Comparison of ENCODE assay signal across 8 cellular contexts in the genomic region with DNA sequence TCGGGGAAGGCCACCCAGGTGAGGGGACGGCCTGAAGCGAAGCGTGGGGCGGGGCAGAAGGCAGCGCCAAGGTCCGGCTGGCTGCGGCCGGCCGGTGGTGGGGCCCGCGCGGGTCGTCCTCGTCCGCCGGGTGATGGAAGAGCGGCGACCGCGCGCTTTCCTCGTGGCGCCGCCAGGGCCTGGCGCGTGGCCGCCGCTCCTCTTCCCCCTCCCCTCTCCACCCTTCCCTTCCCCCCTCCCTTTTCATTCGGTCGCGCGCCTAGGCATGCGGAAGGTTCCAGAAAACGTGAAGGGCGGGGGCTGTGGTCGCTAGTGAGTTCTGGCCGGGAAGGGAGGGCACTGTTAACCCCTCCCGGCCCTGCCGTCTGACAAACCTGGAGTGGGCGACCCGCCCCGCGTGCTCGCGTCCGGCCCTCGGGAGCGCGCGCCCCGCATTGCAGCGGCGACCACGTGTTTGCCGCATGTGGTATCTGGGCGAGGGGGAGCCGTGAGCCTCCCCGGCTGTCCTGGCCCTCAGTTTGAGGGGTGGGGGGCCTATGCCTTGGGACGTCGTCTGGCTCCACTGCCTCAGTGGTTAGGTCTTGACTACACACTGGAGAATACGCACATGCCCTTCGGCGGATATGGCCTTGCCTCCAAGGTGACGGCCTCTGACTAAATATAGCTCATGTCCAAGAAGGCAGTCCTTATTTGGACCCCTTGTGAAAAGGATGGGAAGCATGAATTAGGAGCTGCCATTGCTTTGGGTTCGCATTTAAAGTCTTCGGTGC. TPM values are rescaled to one million over a fixed set of nuclear protein-coding genes. Genes with fewer than 3 reads are reported as not detected.
DNase-seq lines count a peak whose midpoint lies in the region; ATAC-seq, FAIRE-seq and TF ChIP-seq lines count a peak whose summit lies in the region.

No MANE protein-coding gene starts in this region.

- H2BK12ac ChIP-seq in H1 (ENCODE audit: low read depth, low read length) = peak overlapping the region; percentile 95

- peaks cover 26 to 49% of the 10 kb centered on the region in 2 experiments for H3K79me2 ChIP-seq in H1 (ENCODE audit: control insufficient read depth in 1 of 2, insufficient read depth in 2 of 2, low read length in 2 of 2)

- no peak for TF ChIP-seq EP300 in H1 (IDR thresholded peaks at IDR 0.05; ENCODE audit: borderline replicate concordance in 1 of 2, low read depth in 2 of 2, low read length in 2 of 2)

- peak overlapping the region; percentile 100 for H2BK5ac ChIP-seq in H1 (ENCODE audit: low read depth, low read length)

- peak overlapping the region; percentile 97 for H2AK5ac ChIP-seq in H1 (ENCODE audit: low read depth, low read length)

- H3K4me2 ChIP-seq in H1 (ENCODE audit: insufficient read depth in 1 of 2, low read depth in 2 of 2, low read length in 2 of 2) = peak overlapping the region; percentile 77 to 85

- no peaks in the 10 kb centered on the region for H3K79me1 ChIP-seq in H1 (ENCODE audit: low read depth, low read length)

- no peak; a peak in 1 of 3 replicates for TF ChIP-seq POLR2A in H1 (IDR thresholded peaks at IDR 0.05; ENCODE audit: control extremely low read depth in 1 of 2, low read depth in 2 of 2, low read length in 2 of 2)

- ATAC-seq in HG02678 (IDR thresholded peaks at IDR 0.05; ENCODE audit: unreplicated experiment) = peak; percentile 29

- H3K27ac ChIP-seq in H1 (ENCODE audit: low read depth, low read length) = peak overlapping the region; percentile 100

- peaks cover 2 to 7% (median 5%) of the 10 kb centered on the region in 4 experiments; a peak in 4 of 7 replicates for H3K4me1 ChIP-seq in H1 (replicated peaks in 1 of 4; ENCODE audit: control insufficient read depth in 3 of 4, insufficient read depth in 4 of 4, low read length in 3 of 4)

- peak overlapping the region; percentile 87 to 100 (median 98) for H3K4me3 ChIP-seq in H1 (ENCODE audit: extremely low read depth in 1 of 4, insufficient read depth in 2 of 4, low read depth in 3 of 4, low read length in 4 of 4)

- H2BK15ac ChIP-seq in H1 (ENCODE audit: low read length) = no peak overlapping the region

- no peaks in the 10 kb centered on the region; the same call in 1 of the 2 replicates for H3K23me2 ChIP-seq in H1 (ENCODE audit: low read depth, low read length)

- H3K56ac ChIP-seq in H1 (replicated peaks; ENCODE audit: insufficient read length, low read depth, low read length) = peak overlapping the region; percentile 99

- peak overlapping the region; percentile 100 for H3K18ac ChIP-seq in H1 (ENCODE audit: extremely low read depth, low read length)

- peak overlapping the region; percentile 81 for H2BK120ac ChIP-seq in H1 (replicated peaks; ENCODE audit: low read depth, low read length)

- H3K4ac ChIP-seq in H1 (replicated peaks; ENCODE audit: insufficient read length, low read depth, low read length) = peak overlapping the region; percentile 100

- no peaks in the 10 kb centered on the region for H3K9me3 ChIP-seq in H1 (ENCODE audit: insufficient read depth in 2 of 2, low read depth in 1 of 2, low read length in 1 of 2)

- no peak for TF ChIP-seq RAD21 in H1 (IDR thresholded peaks at IDR 0.05 in 1 of 2, conservative IDR thresholded peaks at IDR 0.05 in 1 of 2; ENCODE audit: low read depth in 2 of 2, low read length in 2 of 2)

- no peak for TF ChIP-seq CTCF in H1 (IDR thresholded peaks at IDR 0.05; ENCODE audit: control extremely low read depth in 1 of 3, insufficient read depth in 1 of 3, low read depth in 1 of 3, low read length in 3 of 3)

- no peak overlapping the region for H2AFZ ChIP-seq in H1 (ENCODE audit: low read length)

- peak overlapping the region; percentile 90 to 100 (median 100) for H3K9ac ChIP-seq in H1 (replicated peaks in 1 of 4; ENCODE audit: extremely low read depth in 1 of 4, low read depth in 3 of 4, low read length in 3 of 4)

- peaks cover 25 to 28% of the 10 kb centered on the region in 2 experiments for H4K20me1 ChIP-seq in H1 (replicated peaks in 1 of 2; ENCODE audit: control insufficient read depth in 1 of 2, insufficient read depth in 2 of 2, low read length in 2 of 2)

- H4K91ac ChIP-seq in H1 (replicated peaks; ENCODE audit: insufficient read length, low read length) = peak overlapping the region; percentile 98

- peaks cover 31 to 48% (median 37%) of the 10 kb centered on the region in 4 experiments for H3K36me3 ChIP-seq in H1 (ENCODE audit: control insufficient read depth in 2 of 4, insufficient read depth in 4 of 4, low read length in 3 of 4)

- H2BK20ac ChIP-seq in H1 (ENCODE audit: low read length) = no peak overlapping the region

- H3K27me3 ChIP-seq in H1 (replicated peaks in 1 of 4; ENCODE audit: control insufficient read depth in 3 of 4, extremely low read depth in 1 of 4, insufficient read depth in 3 of 4, low read length in 3 of 4) = no peaks in the 10 kb centered on the region

- H4K8ac ChIP-seq in H1 (ENCODE audit: extremely low read depth, insufficient read depth, low read length) = peak overlapping the region; percentile 99

- POLR2A ChIA-PET in H1 (lab: Charles Lee; ENCODE audit: partially characterized antibody) = interaction anchor here (0.8 to 38.6 kb wide), 55 partner anchors 7 to 241 kb away, joined by 3 to 1889 read pairs (median 7); a partner anchor contains a TSS

- no peak for FAIRE-seq in H1 (lab: Jason Lieb, UNC)

- 1% methylated on average over 16 of the region's 67 CpGs; no CpG with 5 or more reads in 1 of the 2 experiments for WGBS in H1 (ENCODE audit: extremely low coverage in 1 of 2, insufficient coverage in 1 of 2, insufficient read length in 1 of 2, insufficient replicate concordance in 2 of 2, low coverage in 1 of 2, low lambda C conversion rate in 2 of 2, missing lambda C conversion rate in 1 of 2), 2 experiments

- CTCF ChIA-PET in H1 (lab: Charles Lee; ENCODE audit: partially characterized antibody) = interaction anchor here (0.6 to 7.3 kb wide), 26 partner anchors 9 to 184 kb away, joined by 3 to 84 read pairs (median 4); a partner anchor contains a TSS

- H4K5ac ChIP-seq in H1 (ENCODE audit: insufficient read length, low read depth, low read length) = peak overlapping the region; percentile 100

- no peak overlapping the region for H3K14ac ChIP-seq in H1 (ENCODE audit: insufficient read length)

- H3K23ac ChIP-seq in H1 (ENCODE audit: insufficient read length) = no peak overlapping the region

- peak; percentile 47 for DNase-seq in NCI-H1436 (lab: John Stamatoyannopoulos, UW)
- no peak for DNase-seq in NCI-H1436 treated with DMSO at 0.1 percent for 48 hours (lab: John Stamatoyannopoulos, UW)
- DNase-seq in NCI-H226 = peak; percentile 72
- DNase-seq in activated CD8-positive, alpha-beta memory T cell treated with anti-CD3 and anti-CD28 coated beads for 24 hours = peak; percentile 93
- peak in 1 of 2 experiments; percentile 62 for DNase-seq in H1 (ENCODE audit: low read depth in 1 of 2, low spot score in 2 of 2)
- peak; percentile 92 for DNase-seq in mesenteric fat pad (ENCODE audit: low spot score)
- peak; percentile 62 to 74 for DNase-seq in stimulated activated CD8-positive, alpha-beta memory T cell treated with anti-CD3 and anti-CD28 coated beads, Interleukin-15, amount 100 ng/mL, for 4 hours (ENCODE audit: low read depth in 2 of 2)

RNA-seq across cellular contexts. Expression of a gene that starts 0.6 kb away (rescaled TPM):
- total RNA-seq in H1 (2021; fragmentation: NEBNext Ultra II Directional; extraction: Animal tissue kit (Norgen Biotek cat#: 25700)) = 297 and 307 TPM in 2 replicates
- polyA plus RNA-seq in H1 (2011; rRNA removed) = 186 and 255 TPM in 2 replicates
- polyA plus RNA-seq in H1 (2011; cell fraction: cytosol; rRNA removed) = 348 TPM
- polyA plus RNA-seq in H1 (2011; cell fraction: nucleus; rRNA removed) = 3,575 TPM
- 250 to 348 TPM (median 292 TPM) in 4 replicates for polyA plus RNA-seq in H1 (2012, experiment 1 of 2)
- polyA plus RNA-seq in H1 (2012, experiment 2 of 2) = 74.6 TPM
- 311 TPM for polyA plus RNA-seq in H1 (2013, experiment 1 of 2)
- polyA plus RNA-seq in H1 (2013, experiment 2 of 2) = 287 TPM
- polyA minus RNA-seq in H1 (2011; rRNA and poly(A)+ RNA removed) = 323 and 621 TPM in 2 replicates
- 306 TPM for polyA minus RNA-seq in H1 (2011; cell fraction: cytosol; rRNA and poly(A)+ RNA removed)
- 781 TPM for polyA minus RNA-seq in H1 (2011; cell fraction: nucleus; rRNA and poly(A)+ RNA removed)
- 494 TPM for total RNA-seq in mesenteric fat pad

RNA-seq across cellular contexts. Expression of a gene that starts 21.7 kb away (rescaled TPM):
- total RNA-seq in H1 (2021; fragmentation: NEBNext Ultra II Directional; extraction: Animal tissue kit (Norgen Biotek cat#: 25700)) = 33.8 and 36.1 TPM in 2 replicates
- polyA plus RNA-seq in H1 (2011; rRNA removed) = 29.4 and 47.8 TPM in 2 replicates
- 34.9 TPM for polyA plus RNA-seq in H1 (2011; cell fraction: cytosol; rRNA removed)
- polyA plus RNA-seq in H1 (2011; cell fraction: nucleus; rRNA removed) = 40.6 TPM
- polyA plus RNA-seq in H1 (2012, experiment 1 of 2) = 26.7 to 32.0 TPM (median 29.0 TPM) in 4 replicates
- polyA plus RNA-seq in H1 (2012, experiment 2 of 2) = 31.1 TPM
- polyA plus RNA-seq in H1 (2013, experiment 1 of 2) = 34.0 TPM
- 33.7 TPM for polyA plus RNA-seq in H1 (2013, experiment 2 of 2)
- polyA minus RNA-seq in H1 (2011; rRNA and poly(A)+ RNA removed) = 57.4 and 67.9 TPM in 2 replicates
- 19.6 TPM for polyA minus RNA-seq in H1 (2011; cell fraction: cytosol; rRNA and poly(A)+ RNA removed)
- polyA minus RNA-seq in H1 (2011; cell fraction: nucleus; rRNA and poly(A)+ RNA removed) = 45.0 TPM
- total RNA-seq in mesenteric fat pad = 45.6 TPM

RNA-seq across cellular contexts. Expression of a gene that starts 37.8 kb away (rescaled TPM):
- total RNA-seq in H1 (2021; fragmentation: NEBNext Ultra II Directional; extraction: Animal tissue kit (Norgen Biotek cat#: 25700)) = 34.4 and 38.1 TPM in 2 replicates
- 55.2 and 69.7 TPM in 2 replicates for polyA plus RNA-seq in H1 (2011; rRNA removed)
- 60.1 TPM for polyA plus RNA-seq in H1 (2011; cell fraction: cytosol; rRNA removed)
- 18.0 TPM for polyA plus RNA-seq in H1 (2011; cell fraction: nucleus; rRNA removed)
- 47.6 to 56.1 TPM (median 49.2 TPM) in 4 replicates for polyA plus RNA-seq in H1 (2012, experiment 1 of 2)
- polyA plus RNA-seq in H1 (2012, experiment 2 of 2) = 57.3 TPM
- 59.3 TPM for polyA plus RNA-seq in H1 (2013, experiment 1 of 2)
- 60.5 TPM for polyA plus RNA-seq in H1 (2013, experiment 2 of 2)
- polyA minus RNA-seq in H1 (2011; rRNA and poly(A)+ RNA removed) = 11.0 and 15.1 TPM in 2 replicates
- polyA minus RNA-seq in H1 (2011; cell fraction: cytosol; rRNA and poly(A)+ RNA removed) = 6.2 TPM
- 5.6 TPM for polyA minus RNA-seq in H1 (2011; cell fraction: nucleus; rRNA and poly(A)+ RNA removed)
- total RNA-seq in mesenteric fat pad = 73.3 TPM

RNA-seq across cellular contexts. Expression of a gene that starts 44.7 kb away (rescaled TPM):
- 4.7 and 5.2 TPM in 2 replicates for total RNA-seq in H1 (2021; fragmentation: NEBNext Ultra II Directional; extraction: Animal tissue kit (Norgen Biotek cat#: 25700))
- polyA plus RNA-seq in H1 (2011; rRNA removed) = 13.4 and 14.2 TPM in 2 replicates
- polyA plus RNA-seq in H1 (2011; cell fraction: cytosol; rRNA removed) = 10.9 TPM
- 11.4 TPM for polyA plus RNA-seq in H1 (2011; cell fraction: nucleus; rRNA removed)
- polyA plus RNA-seq in H1 (2012, experiment 1 of 2) = 4.9 to 9.1 TPM (median 7.5 TPM) in 4 replicates
- polyA plus RNA-seq in H1 (2012, experiment 2 of 2) = 10.2 TPM
- 7.4 TPM for polyA plus RNA-seq in H1 (2013, experiment 1 of 2)
- 7.8 TPM for polyA plus RNA-seq in H1 (2013, experiment 2 of 2)
- polyA minus RNA-seq in H1 (2011; rRNA and poly(A)+ RNA removed) = 3.0 and 3.4 TPM in 2 replicates
- polyA minus RNA-seq in H1 (2011; cell fraction: cytosol; rRNA and poly(A)+ RNA removed) = 1.8 TPM
- polyA minus RNA-seq in H1 (2011; cell fraction: nucleus; rRNA and poly(A)+ RNA removed) = not detected
- total RNA-seq in mesenteric fat pad = 70.3 TPM

RNA-seq across cellular contexts. Expression of a gene that starts 56.0 kb away (rescaled TPM):
- total RNA-seq in H1 (2021; fragmentation: NEBNext Ultra II Directional; extraction: Animal tissue kit (Norgen Biotek cat#: 25700)) = 97.2 and 99.5 TPM in 2 replicates
- 398 and 514 TPM in 2 replicates for polyA plus RNA-seq in H1 (2011; rRNA removed)
- polyA plus RNA-seq in H1 (2011; cell fraction: cytosol; rRNA removed) = 335 TPM
- 327 TPM for polyA plus RNA-seq in H1 (2011; cell fraction: nucleus; rRNA removed)
- polyA plus RNA-seq in H1 (2012, experiment 1 of 2) = 151 to 246 TPM (median 213 TPM) in 4 replicates
- polyA plus RNA-seq in H1 (2012, experiment 2 of 2) = 395 TPM
- polyA plus RNA-seq in H1 (2013, experiment 1 of 2) = 279 TPM
- 252 TPM for polyA plus RNA-seq in H1 (2013, experiment 2 of 2)
- polyA minus RNA-seq in H1 (2011; rRNA and poly(A)+ RNA removed) = 113 and 120 TPM in 2 replicates
- 36.7 TPM for polyA minus RNA-seq in H1 (2011; cell fraction: cytosol; rRNA and poly(A)+ RNA removed)
- 67.3 TPM for polyA minus RNA-seq in H1 (2011; cell fraction: nucleus; rRNA and poly(A)+ RNA removed)
- total RNA-seq in mesenteric fat pad = 110 TPM
